In genomic region chr11:15159085-15159484, GRCh38 we compare ENCODE assay signal across 8 cellular contexts. TPM values are rescaled to one million over a fixed set of nuclear protein-coding genes. Genes with fewer than 3 reads are reported as not detected.
DNase-seq lines count a peak whose midpoint lies in the region; ATAC-seq and TF ChIP-seq lines count a peak whose summit lies in the region.

No MANE protein-coding gene starts in this region.

- H3K9me3 ChIP-seq in suprapubic skin (no peaks in the 10 kb centered on the region), gastrocnemius medialis (no peaks in the 10 kb centered on the region)

- TF ChIP-seq POLR2A in suprapubic skin (IDR thresholded peaks at IDR 0.05): no peak
- TF ChIP-seq POLR2A in gastrocnemius medialis (IDR thresholded peaks at IDR 0.05): no peak

- TF ChIP-seq CTCF in GM12872 (IDR thresholded peaks at IDR 0.05; ENCODE audit: insufficient read depth, low read depth, low read length) (peak; percentile 77), fibroblast of mammary gland (conservative IDR thresholded peaks at IDR 0.05; ENCODE audit: control insufficient read depth, insufficient read depth, low read depth, low read length) (peak; percentile 87), suprapubic skin (IDR thresholded peaks at IDR 0.05) (peak in 1 of 2 donors; percentile 9), gastrocnemius medialis (IDR thresholded peaks at IDR 0.05 in 4 of 5, conservative IDR thresholded peaks at IDR 0.05 in 1 of 5) (no peak)

- intact Hi-C loops in head of caudate nucleus (cut with DNase I) (no loop called here), gastrocnemius medialis (cut with DNase I; ENCODE audit: low total_unique reads) (no loop called here)

- H3K27ac ChIP-seq in suprapubic skin: no peak overlapping the region
- H3K27ac ChIP-seq in gastrocnemius medialis: no peak overlapping the region

- H3K4me3 ChIP-seq in fibroblast of mammary gland (ENCODE audit: control insufficient read depth, low read depth, low read length) (no peak overlapping the region), suprapubic skin (no peak overlapping the region), gastrocnemius medialis (no peak overlapping the region)

- DNase-seq in KBM-7 (peak; percentile 12), fibroblast of mammary gland (ENCODE audit: low read depth) (peak; percentile 77), suprapubic skin (ENCODE audit: low spot score in 2 of 2) (no peak), D341Med (ENCODE audit: low spot score) (no peak), head of caudate nucleus (no peak), gastrocnemius medialis (no peak)

- 93% methylated on average over 2 of the region's 2 CpGs for WGBS in suprapubic skin

- no peaks in the 10 kb centered on the region for H3K36me3 ChIP-seq in suprapubic skin
- H3K36me3 ChIP-seq in gastrocnemius medialis: no peaks in the 10 kb centered on the region

- ATAC-seq in GM21528 (IDR thresholded peaks at IDR 0.05; ENCODE audit: low FRiP score, unreplicated experiment) (peak; percentile 86), gastrocnemius medialis (no peak)

- H3K4me1 ChIP-seq in suprapubic skin (no peaks in the 10 kb centered on the region), gastrocnemius medialis (no peaks in the 10 kb centered on the region)

- H3K27me3 ChIP-seq in suprapubic skin (no peaks in the 10 kb centered on the region), gastrocnemius medialis (no peaks in the 10 kb centered on the region)

- TF ChIP-seq EP300 in suprapubic skin (IDR thresholded peaks at IDR 0.05): no peak

- in situ Hi-C loops in KBM-7 (cut with MboI; ENCODE audit: low pct_unique_long_range_greater_than_20kb, low sequenced_read_pairs): no loop called here
- in situ Hi-C loops in gastrocnemius medialis (cut with MboI; ENCODE audit: low sequenced_read_pairs in 4 of 4): no loop called here

RNA-seq across cellular contexts. Expression of gene INSC, which starts 44.4 kb away (rescaled TPM):
- total RNA-seq in suprapubic skin (under 1 TPM in 3 of 4 donors, not detected in 1; 0.16 to 0.34 (median 0.32) TPM), gastrocnemius medialis (not detected)

Comparison
In these comparisons a context has a peak if more than half of its experiments do, and no peak if none do; other contexts are left out.
1. CTCF ChIP-seq: peak in GM12872 (single experiment) and fibroblast of mammary gland (single experiment); none in gastrocnemius medialis (0 of 5).
2. DNase-seq: peak in KBM-7 (single experiment) and fibroblast of mammary gland (single experiment); none in suprapubic skin (0 of 2), D341Med (single experiment), head of caudate nucleus (0 of 42) and gastrocnemius medialis (0 of 2).